11 cellular contexts compared by ENCODE assay signal in the genomic region with DNA sequence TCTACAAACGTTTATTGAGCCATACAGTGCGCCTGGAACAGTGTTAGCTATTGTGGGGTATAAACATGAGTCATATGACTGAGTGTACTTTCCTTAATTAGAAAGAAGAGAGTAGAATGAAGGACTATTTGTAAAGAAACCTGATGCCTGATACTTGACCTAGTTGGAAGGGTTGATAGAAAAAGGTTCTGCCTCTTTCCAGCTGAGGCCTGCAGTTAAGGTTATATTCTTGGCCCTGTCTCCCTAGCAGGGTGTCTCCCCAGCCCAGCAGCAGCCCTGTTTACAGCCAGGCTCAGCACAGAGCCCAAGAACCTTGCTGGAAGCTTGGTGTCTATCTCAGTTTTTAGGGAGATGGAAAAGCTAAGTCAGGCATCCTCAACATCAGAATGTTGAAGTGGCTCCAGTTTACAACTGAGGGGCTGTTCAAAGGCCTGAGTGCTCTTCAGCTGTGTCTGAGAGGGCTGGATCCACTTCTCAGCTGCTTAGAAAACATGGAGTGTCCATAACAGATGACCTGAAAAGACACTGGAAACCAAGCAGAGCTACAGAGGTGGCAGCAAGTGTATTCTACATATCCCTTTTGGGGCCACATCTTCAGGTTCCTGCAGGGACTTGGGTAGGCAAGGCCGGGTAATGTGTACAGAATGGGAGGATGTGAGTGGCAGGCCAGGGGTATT. TPM values are rescaled to one million over a fixed set of nuclear protein-coding genes. Genes with fewer than 3 reads are reported as not detected.
A peak's percentile ranks its signal among the peaks of the same experiment; 100 is the strongest.
DNase-seq lines count a peak whose midpoint lies in the region; ATAC-seq, FAIRE-seq and TF ChIP-seq lines count a peak whose summit lies in the region.
"Had no signal": no experiment of that assay in that cellular context is flagged by ENCODE, and none has a peak within 500 bp of the region (broad histone marks: within the 10 kb centered on the region; RNA-seq: fewer than 3 reads in every experiment).

No MANE protein-coding gene starts in this region.

- no peak for FAIRE-seq in bronchial epithelial cell (lab: Jason Lieb, UNC)
- FAIRE-seq: colon had no signal

- DNase-seq in DMS53 (lab: John Stamatoyannopoulos, UW), result peak; percentile 93
- DNase-seq in NCI-H2029 treated with DMSO at 0.1 percent for 48 hours (lab: John Stamatoyannopoulos, UW), result peak; percentile 86
- DNase-seq in bronchial epithelial cell (ENCODE audit: low read depth), result peak; percentile 40
- DNase-seq in mesenteric fat pad (ENCODE audit: low spot score), result peak; percentile 26
- DNase-seq in right lobe of liver, result no peak
- no peak for DNase-seq in aorta
- DNase-seq in A673 (ENCODE audit: low spot score), result no peak
- DNase-seq in T-helper 1 cell, result no peak

- POLR2A ChIA-PET in A673 (lab: Charles Lee; ENCODE audit: low non-redundant PET), result interaction anchor here (0.6 kb wide), 1 partner anchor 19 kb away, joined by 4 read pairs; no protein-coding TSS in a partner anchor

- H3K27ac ChIP-seq in right lobe of liver (no peak overlapping the region), aorta (ENCODE audit: low read depth in 1 of 2, low read length in 2 of 2) (no peak overlapping the region), A673 (ENCODE audit: low read depth, low read length, poor library complexity, severe bottlenecking) (no peak overlapping the region)
- H3K27ac ChIP-seq: neutrophil had no signal

- TF ChIP-seq CTCF in bronchial epithelial cell (IDR thresholded peaks at IDR 0.05; ENCODE audit: insufficient read depth, low read length, severe bottlenecking), result no peak
- no peak for TF ChIP-seq CTCF in right lobe of liver (IDR thresholded peaks at IDR 0.05)
- no peak for TF ChIP-seq CTCF in A673 (conservative IDR thresholded peaks at IDR 0.05; ENCODE audit: low read depth, low read length)

- CTCF ChIA-PET in A673 (lab: Charles Lee), result no interaction called here

- H3K36me3 ChIP-seq in bronchial epithelial cell (ENCODE audit: control insufficient read depth, insufficient read depth, low read length) (no peaks in the 10 kb centered on the region), right lobe of liver (no peaks in the 10 kb centered on the region), aorta (ENCODE audit: control insufficient read depth in 1 of 2, insufficient read depth in 2 of 2, low read length in 1 of 2) (no peaks in the 10 kb centered on the region), A673 (ENCODE audit: insufficient read depth, low read length, poor library complexity, severe bottlenecking) (no peaks in the 10 kb centered on the region)
- H3K36me3 ChIP-seq: neutrophil had no signal

- BruUV-seq in A673 (replicated peaks; lab: Mats Ljungman, UMichigan), result no TSS peak

- H3K4me1 ChIP-seq in right lobe of liver, result no peaks in the 10 kb centered on the region
- H3K4me1 ChIP-seq in aorta (ENCODE audit: control insufficient read depth in 1 of 2, insufficient read depth in 2 of 2, low read length in 2 of 2), result no peaks in the 10 kb centered on the region
- H3K4me1 ChIP-seq in A673 (ENCODE audit: insufficient read depth, low read length, poor library complexity, severe bottlenecking), result no peaks in the 10 kb centered on the region

- H3K4me3 ChIP-seq in bronchial epithelial cell (ENCODE audit: low read depth, low read length) (no peak overlapping the region), right lobe of liver (no peak overlapping the region), aorta (ENCODE audit: low read length in 2 of 2) (no peak overlapping the region), A673 (ENCODE audit: low read depth, low read length, poor library complexity, severe bottlenecking) (no peak overlapping the region)

- WGBS in right lobe of liver (ENCODE audit: insufficient coverage, low coverage, low lambda C conversion rate, missing lambda C conversion rate), result 50% methylated on average over 2 of the region's 3 CpGs
- 43 to 50% methylated on average over 3 of the region's 3 CpGs for WGBS in aorta, 2 donors

- intact Hi-C loops in right lobe of liver (cut with DNase I) (no loop called here), aorta (cut with DNase I) (no loop called here), A673 (cut with micrococcal nuclease; ENCODE audit: unreplicated experiment) (no loop called here)

- ATAC-seq in right lobe of liver (no peak), aorta (ENCODE audit: low FRiP score) (no peak)

- H3K27me3 ChIP-seq in bronchial epithelial cell (ENCODE audit: control insufficient read depth, insufficient read depth, low read length), result no peaks in the 10 kb centered on the region
- H3K27me3 ChIP-seq in right lobe of liver, result no peaks in the 10 kb centered on the region
- H3K27me3 ChIP-seq in aorta (ENCODE audit: control insufficient read depth in 1 of 2, insufficient read depth in 2 of 2, low read length in 1 of 2), result no peaks in the 10 kb centered on the region
- H3K27me3 ChIP-seq in A673 (replicated peaks; ENCODE audit: insufficient read depth, low read depth, low read length, poor library complexity), result no peaks in the 10 kb centered on the region
- H3K27me3 ChIP-seq: neutrophil had no signal

- H3K9me3 ChIP-seq in right lobe of liver (no peaks in the 10 kb centered on the region), aorta (ENCODE audit: control insufficient read depth, low read length) (no peaks in the 10 kb centered on the region), A673 (ENCODE audit: low read depth, low read length, poor library complexity, severe bottlenecking) (no peaks in the 10 kb centered on the region)
- H3K9me3 ChIP-seq: neutrophil had no signal

- TF ChIP-seq POLR2A in right lobe of liver (IDR thresholded peaks at IDR 0.05), result no peak

RNA-seq across cellular contexts. Expression of gene NYX, which starts 21.6 kb away (rescaled TPM):
- total RNA-seq in bronchial epithelial cell, result not detected in 2 replicates
- total RNA-seq in mesenteric fat pad, result not detected
- not detected for total RNA-seq in right lobe of liver
- total RNA-seq in aorta, result not detected
- polyA plus RNA-seq in aorta, result not detected
- not detected in 2 replicates for total RNA-seq in A673 (2021)
- polyA plus RNA-seq: CD14-positive monocyte had no signal

Comparison
In these comparisons a context has a peak if more than half of its experiments do, and no peak if none do; other contexts are left out.
1. DNase-seq: peak in DMS53 (single experiment), NCI-H2029 treated with DMSO at 0.1 percent for 48 hours (single experiment), bronchial epithelial cell (single experiment) and mesenteric fat pad (single experiment); none in right lobe of liver (0 of 3), aorta (0 of 2), A673 (single experiment) and T-helper 1 cell (0 of 5).